In genomic region chr12:6343518-6343917, GRCh38 we compare ENCODE assay signal across 15 cellular contexts. TPM values are rescaled to one million over a fixed set of nuclear protein-coding genes. Genes with fewer than 3 reads are reported as not detected.
DNase-seq lines count a peak whose midpoint lies in the region; ATAC-seq, FAIRE-seq and TF ChIP-seq lines count a peak whose summit lies in the region.
"Had no signal": no experiment of that assay in that cellular context is flagged by ENCODE, and none has a peak within 500 bp of the region (broad histone marks: within the 10 kb centered on the region; RNA-seq: fewer than 3 reads in every experiment).

No MANE protein-coding gene starts in this region.

- ATAC-seq in HCT116 (no peak), HepG2 (peak; percentile 6; the same call in 2 of the 3 replicates), GM21367 (IDR thresholded peaks at IDR 0.05; ENCODE audit: unreplicated experiment) (no peak)

- WGBS in HepG2 (ENCODE audit: low lambda C conversion rate), result 14% methylated on average over 5 of the region's 5 CpGs
- 46 to 58% (median 54%) methylated on average over 5 of the region's 5 CpGs for WGBS in spleen, 5 donors

- peaks cover 39% of the 10 kb centered on the region for H3K79me2 ChIP-seq in HCT116 (ENCODE audit: insufficient read depth, low read length)
- peaks cover 40% of the 10 kb centered on the region for H3K79me2 ChIP-seq in HepG2 (ENCODE audit: insufficient read depth, low read length)

- POLR2A ChIA-PET in HCT116 (lab: Charles Lee), result interaction anchor here (0.9 to 1.2 kb wide), 2 partner anchors 20 to 196 kb away, joined by 3 read pairs; no protein-coding TSS in a partner anchor
- POLR2A ChIA-PET in HepG2 (lab: Yijun Ruan, JAX), result interaction anchor here (0.6 to 11.0 kb wide), 8 partner anchors 7 to 127 kb away, joined by 3 to 220 read pairs (median 4); partner anchors contain the start of genes LTBR and VAMP1

- TF ChIP-seq POLR2A in HCT116 (IDR thresholded peaks at IDR 0.05; ENCODE audit: borderline replicate concordance, extremely low read depth, insufficient read depth, insufficient read length) (no peak), HepG2 (IDR thresholded peaks at IDR 0.05; ENCODE audit: insufficient read depth in 1 of 2, low read depth in 2 of 2, low read length in 2 of 2) (no peak), spleen (IDR thresholded peaks at IDR 0.05) (no peak)

- H3K27ac ChIP-seq in HCT116 (ENCODE audit: low read depth, low read length) (peak overlapping the region; percentile 40), SJCRH30 (no peak overlapping the region), HepG2 (ENCODE audit: extremely low read length, insufficient read depth, low read length) (peak overlapping the region; percentile 37), spleen (peak overlapping the region in 7 of 8 donors; percentile 14 to 99 (median 96))
- H3K27ac ChIP-seq: KMS-11, PC-9 had no signal

- H3K9me3 ChIP-seq in HCT116 (ENCODE audit: control insufficient read depth in 1 of 2, insufficient read depth in 1 of 2, low read depth in 1 of 2, low read length in 2 of 2) (no peaks in the 10 kb centered on the region), SJCRH30 (replicated peaks) (no peaks in the 10 kb centered on the region), HepG2 (ENCODE audit: low read length) (no peaks in the 10 kb centered on the region), spleen (no peaks in the 10 kb centered on the region)
- H3K9me3 ChIP-seq: Caco-2 had no signal

- no peaks in the 10 kb centered on the region for H3K9me2 ChIP-seq in HCT116 (ENCODE audit: insufficient read depth)

- H4K20me1 ChIP-seq in HCT116 (ENCODE audit: insufficient read depth) (no peaks in the 10 kb centered on the region), HepG2 (ENCODE audit: insufficient read depth, low read length) (no peaks in the 10 kb centered on the region)

- TF ChIP-seq EP300 in HepG2 (IDR thresholded peaks at IDR 0.05; ENCODE audit: low read depth in 2 of 2, low read length in 2 of 2) (no peak), HepG2 (CRISPR knock-in tag; IDR thresholded peaks at IDR 0.05; ENCODE audit: borderline replicate concordance) (no peak)

- CTCF ChIA-PET in HCT116 (lab: Charles Lee) (interaction anchor here (0.9 kb wide), 1 partner anchor 11 kb away, joined by 4 read pairs; no protein-coding TSS in a partner anchor), HepG2 (lab: Yijun Ruan, JAX; ENCODE audit: low intra/inter-chr PET ratio, low total read pairs) (no interaction called here)

- in situ Hi-C loops in HepG2 (cut with HindIII; ENCODE audit: extremely low pct_ligation_motif_present, low pct_unique_long_range_greater_than_20kb), result no loop called here

- H3K9ac ChIP-seq in HCT116 (ENCODE audit: low read length), result peak overlapping the region; percentile 28
- 0 out of 2 replicates have a peak overlapping the region, but pooled peaks have one; percentile 5 for H3K9ac ChIP-seq in HepG2 (ENCODE audit: insufficient read depth, low read depth, low read length)
- H3K9ac ChIP-seq: KMS-11 had no signal

- H3K4me2 ChIP-seq in HCT116 (ENCODE audit: low read length), result peak overlapping the region; percentile 97
- H3K4me2 ChIP-seq in HepG2 (ENCODE audit: low read depth, low read length), result peak overlapping the region; percentile 66
- H3K4me2 ChIP-seq: KMS-11, PC-9 had no signal

- intact Hi-C loops in HCT116 (cut with micrococcal nuclease), result no loop called here
- intact Hi-C loops in HepG2 (cut with micrococcal nuclease; ENCODE audit: unreplicated experiment), result loop anchor here (10.0 kb wide), 1 partner anchor 191 kb away; the partner anchor contains the start of gene GAPDH
- intact Hi-C loops in spleen (cut with DNase I; ENCODE audit: low total_unique reads), result no loop called here

- BruUV-seq in HCT116 (replicated peaks; lab: Mats Ljungman, UMichigan) (no TSS peak), HepG2 (replicated peaks; lab: Mats Ljungman, UMichigan) (no TSS peak)

- TF ChIP-seq CTCF in HCT116 (IDR thresholded peaks at IDR 0.05 in 2 of 3, conservative IDR thresholded peaks at IDR 0.05 in 1 of 3; ENCODE audit: borderline replicate concordance in 1 of 3, insufficient read depth in 1 of 3, low read depth in 2 of 3, low read length in 2 of 3) (no peak), HepG2 (CRISPR knock-in tag; IDR thresholded peaks at IDR 0.05) (no peak), spleen (IDR thresholded peaks at IDR 0.05 in 8 of 11, conservative IDR thresholded peaks at IDR 0.05 in 3 of 11) (no peak)

- no peak for TF ChIP-seq RAD21 in HCT116 (IDR thresholded peaks at IDR 0.05; ENCODE audit: low read depth)
- TF ChIP-seq RAD21 in HepG2 (CRISPR knock-in tag; IDR thresholded peaks at IDR 0.05), result no peak

- H3K4me3 ChIP-seq in HCT116 (replicated peaks in 1 of 2; ENCODE audit: low read depth in 1 of 2, low read length in 2 of 2), result no peak overlapping the region
- H3K4me3 ChIP-seq in SJCRH30, result no peak overlapping the region
- H3K4me3 ChIP-seq in HepG2 (replicated peaks in 1 of 3; ENCODE audit: insufficient read depth in 1 of 3, low read depth in 2 of 3, low read length in 3 of 3), result peak overlapping the region; percentile 1 to 21 (median 9); a peak in 2 of 6 replicates
- H3K4me3 ChIP-seq in spleen, result no peak overlapping the region
- H3K4me3 ChIP-seq: lung, PC-9 had no signal

- RAD21 ChIA-PET in HCT116 (lab: Charles Lee; ENCODE audit: low non-redundant PET in 1 of 2, low total read pairs in 2 of 2, uncharacterized antibody in 2 of 2, unreplicated experiment in 2 of 2), result interaction anchor here in 1 of 2 experiments (0.7 kb wide), 1 partner anchor 35 kb away, joined by 3 read pairs; no protein-coding TSS in a partner anchor

- H3K36me3 ChIP-seq in HCT116 (ENCODE audit: control insufficient read depth in 1 of 2, insufficient read depth in 2 of 2, low read length in 2 of 2) (0 out of 4 replicates have a peak, but pooled peaks cover 1 to 2% of the 10 kb centered on the region in 2 experiments), SJCRH30 (no peaks in the 10 kb centered on the region), HepG2 (replicated peaks in 1 of 2; ENCODE audit: control insufficient read depth in 1 of 2, insufficient read depth in 2 of 2, low read length in 2 of 2) (no peaks in the 10 kb centered on the region), spleen (no peaks in the 10 kb centered on the region)

- no peak for DNase-seq in HCT116 (ENCODE audit: low read depth, low spot score)
- peak; percentile 46 to 62 for DNase-seq in SJCRH30
- DNase-seq in HepG2 (ENCODE audit: low spot score), result no peak
- no peak for DNase-seq in spleen
- no peak for DNase-seq in urothelium cell line (ENCODE audit: low spot score)
- DNase-seq in activated T-cell treated with anti-CD3 and anti-CD28 coated beads, Interleukin-2, amount 50 U/mL, for 48 hours, result no peak
- DNase-seq: activated T-cell treated with anti-CD3 and anti-CD28 coated beads, Interleukin-2, amount 50 U/mL, for 1 hour; Caco-2; foreskin melanocyte; HCEC 1CT; PC-9 had no signal

- FAIRE-seq in HepG2 (lab: Jason Lieb, UNC), result peak; percentile 72
- FAIRE-seq in urothelium cell line (lab: Jason Lieb, UNC), result no peak
- FAIRE-seq: TTC549 had no signal

- H2AFZ ChIP-seq in HCT116 (ENCODE audit: low read depth, low read length, poor library complexity, severe bottlenecking) (no peak overlapping the region), HepG2 (ENCODE audit: low read length) (no peak overlapping the region)
- H2AFZ ChIP-seq: PC-9 had no signal

- H3K27me3 ChIP-seq in HCT116 (ENCODE audit: insufficient read depth, low read length) (no peaks in the 10 kb centered on the region), SJCRH30 (no peaks in the 10 kb centered on the region), HepG2 (ENCODE audit: control insufficient read depth in 1 of 2, insufficient read depth in 2 of 2, low read length in 2 of 2) (no peaks in the 10 kb centered on the region; a peak in 1 of 5 replicates), spleen (replicated peaks in 1 of 7) (peaks cover 0 to 78% (median 0%) of the 10 kb centered on the region in 7 donors)

- H3K4me1 ChIP-seq in HCT116 (ENCODE audit: control insufficient read depth in 1 of 2, insufficient read depth in 2 of 2, low read length in 2 of 2) (peaks cover 62 to 77% of the 10 kb centered on the region in 2 experiments), SJCRH30 (peaks cover 9% of the 10 kb centered on the region), HepG2 (ENCODE audit: insufficient read depth, low read length) (peaks cover 61% of the 10 kb centered on the region), spleen (peaks cover 22 to 99% (median 72%) of the 10 kb centered on the region in 6 donors)

RNA-seq across cellular contexts. Expression of gene TNFRSF1A, which starts 1.6 kb away (rescaled TPM):
- total RNA-seq in HCT116 (2021; ENCODE audit: unreplicated experiment) (129 TPM), HepG2 (2016; rRNA removed; fragmentation: Illumina TruSeq; extraction: Trizol) (21.9 and 41.5 TPM in 2 replicates), spleen (100 to 1,000 TPM; 153 to 578 (median 224) TPM)
- 91.0 and 116 TPM in 2 replicates for polyA plus RNA-seq in HCT116 (2012)
- 34.3 and 40.2 TPM in 2 replicates for total RNA-seq in SJCRH30 (2014; rRNA removed; shearing (Covaris generic))
- 16.3 and 18.0 TPM in 2 replicates for total RNA-seq in HepG2 (2016; cell fraction: cytosol; rRNA removed; fragmentation: Illumina TruSeq; extraction: Trizol; ENCODE audit: low read depth)
- total RNA-seq in HepG2 (2016; cell fraction: insoluble cytoplasmic fraction; rRNA removed; fragmentation: Illumina TruSeq; extraction: Trizol), result 28.8 and 36.5 TPM in 2 replicates
- 19.8 and 22.3 TPM in 2 replicates for total RNA-seq in HepG2 (2016; cell fraction: membrane; rRNA removed; fragmentation: Illumina TruSeq; extraction: Trizol)
- 36.8 and 40.7 TPM in 2 replicates for total RNA-seq in HepG2 (2016; cell fraction: nucleus; rRNA removed; fragmentation: Illumina TruSeq; extraction: Trizol)
- polyA plus RNA-seq in HepG2 (2011; rRNA removed) (41.4 and 61.2 TPM in 2 replicates), spleen (10 to 100 TPM; 22.5 to 40.6 (median 22.8) TPM)
- 53.0 and 53.4 TPM in 2 replicates for polyA plus RNA-seq in HepG2 (2011; cell fraction: cytosol; rRNA removed)
- 67.2 and 67.4 TPM in 2 replicates for polyA plus RNA-seq in HepG2 (2011; cell fraction: nucleus; rRNA removed)
- polyA plus RNA-seq in HepG2 (2012), result 40.9 and 56.2 TPM in 2 replicates
- 5.2 and 6.8 TPM in 2 replicates for polyA plus RNA-seq in HepG2 (2016; cell fraction: cytosol; fragmentation: Illumina TruSeq; extraction: Trizol; ENCODE audit: low read depth)
- 31.8 and 38.4 TPM in 2 replicates for polyA plus RNA-seq in HepG2 (2016; cell fraction: insoluble cytoplasmic fraction; fragmentation: Illumina TruSeq; extraction: Trizol; ENCODE audit: low read depth)
- 14.3 and 15.5 TPM in 2 replicates for polyA plus RNA-seq in HepG2 (2016; cell fraction: membrane; fragmentation: Illumina TruSeq; extraction: Trizol; ENCODE audit: low read depth)
- 75.7 and 99.5 TPM in 2 replicates for polyA plus RNA-seq in HepG2 (2016; cell fraction: nucleus; fragmentation: Illumina TruSeq; extraction: Trizol; ENCODE audit: insufficient read depth, low read depth)
- 88.8 and 131 TPM in 2 replicates for polyA minus RNA-seq in HepG2 (2011; rRNA and poly(A)+ RNA removed; ENCODE audit: low replicate concordance)
- polyA minus RNA-seq in HepG2 (2011; cell fraction: cytosol; rRNA and poly(A)+ RNA removed), result 52.9 and 68.3 TPM in 2 replicates
- 54.3 and 80.4 TPM in 2 replicates for polyA minus RNA-seq in HepG2 (2011; cell fraction: nucleus; rRNA and poly(A)+ RNA removed)

RNA-seq across cellular contexts. Expression of gene SCNN1A, which starts 31.8 kb away (rescaled TPM):
- 118 TPM for total RNA-seq in HCT116 (2021; ENCODE audit: unreplicated experiment)
- polyA plus RNA-seq in HCT116 (2012), result 150 and 159 TPM in 2 replicates
- not detected in 2 replicates for total RNA-seq in SJCRH30 (2014; rRNA removed; shearing (Covaris generic))
- total RNA-seq in HepG2 (2016; rRNA removed; fragmentation: Illumina TruSeq; extraction: Trizol), result 0.63 and 1.5 TPM in 2 replicates
- total RNA-seq in HepG2 (2016; cell fraction: cytosol; rRNA removed; fragmentation: Illumina TruSeq; extraction: Trizol; ENCODE audit: low read depth), result 0.71 and 1.2 TPM in 2 replicates
- total RNA-seq in HepG2 (2016; cell fraction: insoluble cytoplasmic fraction; rRNA removed; fragmentation: Illumina TruSeq; extraction: Trizol), result 0.71 and 1.6 TPM in 2 replicates
- 0.72 and 0.87 TPM in 2 replicates for total RNA-seq in HepG2 (2016; cell fraction: membrane; rRNA removed; fragmentation: Illumina TruSeq; extraction: Trizol)
- 1.8 and 5.0 TPM in 2 replicates for total RNA-seq in HepG2 (2016; cell fraction: nucleus; rRNA removed; fragmentation: Illumina TruSeq; extraction: Trizol)
- 14.6 and 32.8 TPM in 2 replicates for polyA plus RNA-seq in HepG2 (2011; rRNA removed)
- 6.1 and 12.5 TPM in 2 replicates for polyA plus RNA-seq in HepG2 (2011; cell fraction: cytosol; rRNA removed)
- polyA plus RNA-seq in HepG2 (2011; cell fraction: nucleus; rRNA removed), result 24.9 and 39.4 TPM in 2 replicates
- polyA plus RNA-seq in HepG2 (2012), result 17.5 and 19.3 TPM in 2 replicates
- polyA plus RNA-seq in HepG2 (2016; cell fraction: cytosol; fragmentation: Illumina TruSeq; extraction: Trizol; ENCODE audit: low read depth), result 0.22 and 0.41 TPM in 2 replicates
- 1.0 and 1.6 TPM in 2 replicates for polyA plus RNA-seq in HepG2 (2016; cell fraction: insoluble cytoplasmic fraction; fragmentation: Illumina TruSeq; extraction: Trizol; ENCODE audit: low read depth)
- polyA plus RNA-seq in HepG2 (2016; cell fraction: membrane; fragmentation: Illumina TruSeq; extraction: Trizol; ENCODE audit: low read depth), result 0.66 and 1.1 TPM in 2 replicates
- polyA plus RNA-seq in HepG2 (2016; cell fraction: nucleus; fragmentation: Illumina TruSeq; extraction: Trizol; ENCODE audit: insufficient read depth, low read depth), result 4.0 and 5.1 TPM in 2 replicates
- polyA minus RNA-seq in HepG2 (2011; rRNA and poly(A)+ RNA removed; ENCODE audit: low replicate concordance), result 9.5 and 30.0 TPM in 2 replicates
- polyA minus RNA-seq in HepG2 (2011; cell fraction: cytosol; rRNA and poly(A)+ RNA removed), result 5.9 and 14.3 TPM in 2 replicates
- polyA minus RNA-seq in HepG2 (2011; cell fraction: nucleus; rRNA and poly(A)+ RNA removed), result 10.9 and 24.2 TPM in 2 replicates
- 1 to 10 TPM in 6 of 7 donors, under 1 TPM in 1; 0.84 to 8.6 (median 2.0) TPM for total RNA-seq in spleen
- polyA plus RNA-seq in spleen, result under 1 TPM; 0.17 to 0.22 (median 0.18) TPM

RNA-seq across cellular contexts. Expression of gene PLEKHG6, which starts 33.0 kb away (rescaled TPM):
- total RNA-seq in HCT116 (2021; ENCODE audit: unreplicated experiment) (27.4 TPM), HepG2 (2016; rRNA removed; fragmentation: Illumina TruSeq; extraction: Trizol) (13.1 and 18.9 TPM in 2 replicates), spleen (1 to 10 TPM in 1 of 7 donors, under 1 TPM in 2, not detected in 4; 0.19 to 1.2 (median 0.74) TPM)
- 16.5 and 19.9 TPM in 2 replicates for polyA plus RNA-seq in HCT116 (2012)
- 0.06 TPM in 1 of 2 replicates, not detected in the other for total RNA-seq in SJCRH30 (2014; rRNA removed; shearing (Covaris generic))
- total RNA-seq in HepG2 (2016; cell fraction: cytosol; rRNA removed; fragmentation: Illumina TruSeq; extraction: Trizol; ENCODE audit: low read depth), result 11.1 and 14.7 TPM in 2 replicates
- 15.0 and 16.9 TPM in 2 replicates for total RNA-seq in HepG2 (2016; cell fraction: insoluble cytoplasmic fraction; rRNA removed; fragmentation: Illumina TruSeq; extraction: Trizol)
- 23.7 TPM in 2 replicates for total RNA-seq in HepG2 (2016; cell fraction: membrane; rRNA removed; fragmentation: Illumina TruSeq; extraction: Trizol)
- total RNA-seq in HepG2 (2016; cell fraction: nucleus; rRNA removed; fragmentation: Illumina TruSeq; extraction: Trizol), result 15.6 and 19.7 TPM in 2 replicates
- polyA plus RNA-seq in HepG2 (2011; rRNA removed) (17.0 and 26.8 TPM in 2 replicates), spleen (under 1 TPM; 0.10 to 0.12 (median 0.11) TPM)
- polyA plus RNA-seq in HepG2 (2011; cell fraction: cytosol; rRNA removed), result 12.8 and 29.8 TPM in 2 replicates
- 20.1 and 50.9 TPM in 2 replicates for polyA plus RNA-seq in HepG2 (2011; cell fraction: nucleus; rRNA removed)
- polyA plus RNA-seq in HepG2 (2012), result 16.4 and 22.2 TPM in 2 replicates
- 16.0 and 16.1 TPM in 2 replicates for polyA plus RNA-seq in HepG2 (2016; cell fraction: cytosol; fragmentation: Illumina TruSeq; extraction: Trizol; ENCODE audit: low read depth)
- 15.2 and 21.6 TPM in 2 replicates for polyA plus RNA-seq in HepG2 (2016; cell fraction: insoluble cytoplasmic fraction; fragmentation: Illumina TruSeq; extraction: Trizol; ENCODE audit: low read depth)
- polyA plus RNA-seq in HepG2 (2016; cell fraction: membrane; fragmentation: Illumina TruSeq; extraction: Trizol; ENCODE audit: low read depth), result 20.3 and 26.3 TPM in 2 replicates
- polyA plus RNA-seq in HepG2 (2016; cell fraction: nucleus; fragmentation: Illumina TruSeq; extraction: Trizol; ENCODE audit: insufficient read depth, low read depth), result 28.0 and 30.9 TPM in 2 replicates
- polyA minus RNA-seq in HepG2 (2011; rRNA and poly(A)+ RNA removed; ENCODE audit: low replicate concordance), result 0.70 and 23.3 TPM in 2 replicates
- 8.8 and 12.8 TPM in 2 replicates for polyA minus RNA-seq in HepG2 (2011; cell fraction: cytosol; rRNA and poly(A)+ RNA removed)
- polyA minus RNA-seq in HepG2 (2011; cell fraction: nucleus; rRNA and poly(A)+ RNA removed), result 13.3 and 16.5 TPM in 2 replicates

RNA-seq across cellular contexts. Expression of gene LTBR, which starts 40.4 kb away (rescaled TPM):
- total RNA-seq in HCT116 (2021; ENCODE audit: unreplicated experiment) (128 TPM), HepG2 (2016; rRNA removed; fragmentation: Illumina TruSeq; extraction: Trizol) (12.1 and 34.8 TPM in 2 replicates), spleen (100 to 1,000 TPM in 3 of 7 donors, 10 to 100 TPM in 4; 49.0 to 155 (median 87.8) TPM)
- 91.2 and 100 TPM in 2 replicates for polyA plus RNA-seq in HCT116 (2012)
- 14.7 and 16.5 TPM in 2 replicates for total RNA-seq in SJCRH30 (2014; rRNA removed; shearing (Covaris generic))
- total RNA-seq in HepG2 (2016; cell fraction: cytosol; rRNA removed; fragmentation: Illumina TruSeq; extraction: Trizol; ENCODE audit: low read depth), result 24.4 and 24.5 TPM in 2 replicates
- 11.6 and 40.0 TPM in 2 replicates for total RNA-seq in HepG2 (2016; cell fraction: insoluble cytoplasmic fraction; rRNA removed; fragmentation: Illumina TruSeq; extraction: Trizol)
- 34.7 and 35.3 TPM in 2 replicates for total RNA-seq in HepG2 (2016; cell fraction: membrane; rRNA removed; fragmentation: Illumina TruSeq; extraction: Trizol)
- 39.7 and 43.6 TPM in 2 replicates for total RNA-seq in HepG2 (2016; cell fraction: nucleus; rRNA removed; fragmentation: Illumina TruSeq; extraction: Trizol)
- polyA plus RNA-seq in HepG2 (2011; rRNA removed) (31.4 and 39.0 TPM in 2 replicates), spleen (10 to 100 TPM; 14.4 to 29.2 (median 15.7) TPM)
- 23.7 and 29.3 TPM in 2 replicates for polyA plus RNA-seq in HepG2 (2011; cell fraction: cytosol; rRNA removed)
- polyA plus RNA-seq in HepG2 (2011; cell fraction: nucleus; rRNA removed), result 82.9 and 92.1 TPM in 2 replicates
- 25.8 and 37.8 TPM in 2 replicates for polyA plus RNA-seq in HepG2 (2012)
- 19.3 and 21.0 TPM in 2 replicates for polyA plus RNA-seq in HepG2 (2016; cell fraction: cytosol; fragmentation: Illumina TruSeq; extraction: Trizol; ENCODE audit: low read depth)
- 16.0 and 16.4 TPM in 2 replicates for polyA plus RNA-seq in HepG2 (2016; cell fraction: insoluble cytoplasmic fraction; fragmentation: Illumina TruSeq; extraction: Trizol; ENCODE audit: low read depth)
- 27.4 and 28.3 TPM in 2 replicates for polyA plus RNA-seq in HepG2 (2016; cell fraction: membrane; fragmentation: Illumina TruSeq; extraction: Trizol; ENCODE audit: low read depth)
- 117 and 123 TPM in 2 replicates for polyA plus RNA-seq in HepG2 (2016; cell fraction: nucleus; fragmentation: Illumina TruSeq; extraction: Trizol; ENCODE audit: insufficient read depth, low read depth)
- polyA minus RNA-seq in HepG2 (2011; rRNA and poly(A)+ RNA removed; ENCODE audit: low replicate concordance), result 16.2 and 29.7 TPM in 2 replicates
- 11.5 and 14.0 TPM in 2 replicates for polyA minus RNA-seq in HepG2 (2011; cell fraction: cytosol; rRNA and poly(A)+ RNA removed)
- 22.4 and 34.2 TPM in 2 replicates for polyA minus RNA-seq in HepG2 (2011; cell fraction: nucleus; rRNA and poly(A)+ RNA removed)

Comparison
In these comparisons a context has a peak if more than half of its experiments do, and no peak if none do; other contexts are left out.
1. DNase-seq: peak in SJCRH30 (2 of 2); none in HCT116 (single experiment), HepG2 (single experiment), spleen (single experiment), urothelium cell line (single experiment) and activated T-cell treated with anti-CD3 and anti-CD28 coated beads, Interleukin-2, amount 50 U/mL, for 48 hours (0 of 2).
2. H3K4me3 ChIP-seq: peak in HepG2 (3 of 3); none in HCT116 (0 of 2), SJCRH30 (single experiment) and spleen (0 of 8).
3. RNA of gene SCNN1A, which starts 31.8 kb away (total RNA-seq): 118 TPM in HCT116 (single experiment); 0.84 to 8.6 TPM in spleen, 0.63 to 5.0 TPM in HepG2 and not detected in SJCRH30; every median in the first group is over 10 times any median in the second.
4. RNA of gene PLEKHG6, which starts 33.0 kb away (total RNA-seq): 27.4 TPM in HCT116 (single experiment) and 11.1 to 23.7 TPM in HepG2; 0.06 TPM in SJCRH30 and 0.19 to 1.2 TPM in spleen; every median in the first group is over 4 times any median in the second.